In genomic region chr10:47647523-47647922, GRCh38 we compare ENCODE assay signal across 8 cellular contexts.
DNase-seq lines count a peak whose midpoint lies in the region; ATAC-seq, FAIRE-seq and TF ChIP-seq lines count a peak whose summit lies in the region.
"Not testable (repeated sequence)": the region's sequence is repeated elsewhere in the genome, so short reads cannot be mapped to it uniquely, and the experiment has no call there.

No MANE protein-coding gene starts in this region.

- DNase-seq in AG09309 (ENCODE audit: low read depth); activated T-helper 2 cell treated with anti-CD3 and anti-CD28 coated beads, Interferon-gamma antibody, Interleukin-2, Interleukin-4, amounts not matched to agents 10 μg/mL and 5 μg/mL and 100 μg/mL, durations not matched to agents 14 hours and 24 hours and 36 hours (ENCODE audit: low spot score); aorta: not testable (repeated sequence)
- DNase-seq in ELR (ENCODE audit: low read depth) (peak; percentile 28), HFFc6 (peak; percentile 5), NB4 (ENCODE audit: low read depth) (peak; percentile 22), fibroblast of pulmonary artery (ENCODE audit: low read depth) (peak; percentile 0)

- peak; percentile 47 for FAIRE-seq in colon (lab: Jason Lieb, UNC)

- H3K9me3 ChIP-seq in aorta (ENCODE audit: control insufficient read depth, low read length), result not testable (repeated sequence)

- 95 to 96% methylated on average over 1 of the region's 1 CpG for WGBS in aorta, 2 donors

- H3K4me3 ChIP-seq in AG09309 (ENCODE audit: control insufficient read depth, low read depth, low read length); NB4 (ENCODE audit: low read depth, low read length); fibroblast of pulmonary artery (replicated peaks; ENCODE audit: low read depth, low read length); aorta (ENCODE audit: low read length in 2 of 2): not testable (repeated sequence)

- H3K4me3 Mint-ChIP-seq in HFFc6; activated T-helper 2 cell treated with anti-CD3 and anti-CD28 coated beads, Interferon-gamma antibody, Interleukin-2, Interleukin-4, amounts not matched to agents 10 μg/mL and 5 μg/mL and 100 μg/mL, durations not matched to agents 14 hours and 24 hours and 36 hours (ENCODE audit: low read depth): not testable (repeated sequence)

- intact Hi-C loops in activated T-helper 2 cell treated with anti-CD3 and anti-CD28 coated beads, Interferon-gamma antibody, Interleukin-2, Interleukin-4, amounts not matched to agents 10 μg/mL and 5 μg/mL and 100 μg/mL, durations not matched to agents 14 hours and 24 hours and 36 hours (cut with micrococcal nuclease); aorta (cut with DNase I): not testable (repeated sequence)

- H3K4me1 ChIP-seq in aorta (ENCODE audit: control insufficient read depth in 1 of 2, insufficient read depth in 2 of 2, low read length in 2 of 2), result not testable (repeated sequence)

- not testable (repeated sequence) for H3K27ac ChIP-seq in aorta (ENCODE audit: low read depth in 1 of 2, low read length in 2 of 2)

- H3K9me3 Mint-ChIP-seq in HFFc6; activated T-helper 2 cell treated with anti-CD3 and anti-CD28 coated beads, Interferon-gamma antibody, Interleukin-2, Interleukin-4, amounts not matched to agents 10 μg/mL and 5 μg/mL and 100 μg/mL, durations not matched to agents 14 hours and 24 hours and 36 hours: not testable (repeated sequence)

- not testable (repeated sequence) for H3K4me1 Mint-ChIP-seq in HFFc6 (ENCODE audit: low read depth)
- H3K4me1 Mint-ChIP-seq in activated T-helper 2 cell treated with anti-CD3 and anti-CD28 coated beads, Interferon-gamma antibody, Interleukin-2, Interleukin-4, amounts not matched to agents 10 μg/mL and 5 μg/mL and 100 μg/mL, durations not matched to agents 14 hours and 24 hours and 36 hours (ENCODE audit: low read depth), result peaks cover 12% of the 10 kb centered on the region

- not testable (repeated sequence) for TF ChIP-seq POLR2A in NB4 (IDR thresholded peaks at IDR 0.05; ENCODE audit: extremely low read depth, insufficient read length)

- H3K27me3 ChIP-seq in aorta (ENCODE audit: control insufficient read depth in 1 of 2, insufficient read depth in 2 of 2, low read length in 1 of 2), result not testable (repeated sequence)

- ATAC-seq in aorta (ENCODE audit: low FRiP score), result peak; percentile 26

- not testable (repeated sequence) for H3K27me3 Mint-ChIP-seq in HFFc6 (ENCODE audit: insufficient read depth); activated T-helper 2 cell treated with anti-CD3 and anti-CD28 coated beads, Interferon-gamma antibody, Interleukin-2, Interleukin-4, amounts not matched to agents 10 μg/mL and 5 μg/mL and 100 μg/mL, durations not matched to agents 14 hours and 24 hours and 36 hours (ENCODE audit: low read depth)

- peak; percentile 11 for TF ChIP-seq CTCF in AG09309 (IDR thresholded peaks at IDR 0.05; ENCODE audit: control insufficient read depth, insufficient read depth, low read depth, low read length, missing control alignments)
- not testable (repeated sequence) for TF ChIP-seq CTCF in HFFc6 (IDR thresholded peaks at IDR 0.05); NB4 (IDR thresholded peaks at IDR 0.05; ENCODE audit: low read depth, low read length); fibroblast of pulmonary artery (IDR thresholded peaks at IDR 0.05; ENCODE audit: low read length, missing control alignments)

- not testable (repeated sequence) for H3K36me3 ChIP-seq in aorta (ENCODE audit: control insufficient read depth in 1 of 2, insufficient read depth in 2 of 2, low read length in 1 of 2)

- H3K36me3 Mint-ChIP-seq in HFFc6 (ENCODE audit: low read depth); activated T-helper 2 cell treated with anti-CD3 and anti-CD28 coated beads, Interferon-gamma antibody, Interleukin-2, Interleukin-4, amounts not matched to agents 10 μg/mL and 5 μg/mL and 100 μg/mL, durations not matched to agents 14 hours and 24 hours and 36 hours (ENCODE audit: low read depth): not testable (repeated sequence)

- not testable (repeated sequence) for H3K27ac Mint-ChIP-seq in HFFc6
- H3K27ac Mint-ChIP-seq in activated T-helper 2 cell treated with anti-CD3 and anti-CD28 coated beads, Interferon-gamma antibody, Interleukin-2, Interleukin-4, amounts not matched to agents 10 μg/mL and 5 μg/mL and 100 μg/mL, durations not matched to agents 14 hours and 24 hours and 36 hours, result peak overlapping the region; percentile 28
